In the genomic region with DNA sequence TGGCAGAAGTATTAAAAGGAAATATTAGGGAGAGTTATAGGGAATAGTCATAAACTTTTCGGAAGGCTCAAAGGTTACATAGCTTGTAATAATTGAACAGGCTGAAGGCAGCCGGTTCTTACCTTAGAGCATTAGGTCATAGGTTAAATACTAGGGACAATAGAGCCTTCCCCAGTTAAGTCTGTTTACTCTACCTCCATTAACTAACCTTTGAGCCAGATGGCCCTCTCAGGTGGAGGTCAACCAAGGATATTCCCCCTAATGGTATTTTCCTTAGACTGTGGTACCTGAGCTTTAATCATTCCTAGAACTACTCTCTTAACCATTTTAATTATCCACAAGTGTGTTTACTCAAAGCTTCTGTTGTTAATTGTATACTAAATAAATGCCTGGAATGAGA, we compare ENCODE assay signal across 29 cellular contexts.
"Had no signal": no experiment of that assay in that cellular context is flagged by ENCODE, and none has a peak within 500 bp of the region (broad histone marks: within the 10 kb centered on the region; RNA-seq: fewer than 3 reads in every experiment).

No MANE protein-coding gene starts in this region.

- H3K4me3 ChIP-seq: gastroesophageal sphincter, left lung, lung, stomach, suprapubic skin, tibial artery, upper lobe of right lung had no signal

- H3K36me3 ChIP-seq: gastroesophageal sphincter, left lung, stomach, suprapubic skin, tibial artery, upper lobe of right lung had no signal

- H3K27me3 ChIP-seq: gastroesophageal sphincter, left lung, stomach, suprapubic skin, tibial artery, upper lobe of right lung had no signal

- H3K9me3 Mint-ChIP-seq: nephron, WTC11 had no signal

- H3K9me3 ChIP-seq: gastroesophageal sphincter, left lung, stomach, suprapubic skin, tibial artery, upper lobe of right lung had no signal

- H3K36me3 Mint-ChIP-seq: stimulated activated naive B cell treated with anti-CD40 and anti-IgM and Interleukin-4, amounts not matched to agents 10 μg/mL and 1 μg/mL and 100 μg/mL, for 72 hours; WTC11 had no signal

- H3K27me3 Mint-ChIP-seq: activated CD4-positive, alpha-beta memory T cell treated with anti-CD3 and anti-CD28 coated beads, Interleukin-2, amount 10 ng/mL, durations not matched to agents 7 days and 5 days; activated CD4-positive, alpha-beta T cell treated with anti-CD3 and anti-CD28 coated beads, Interleukin-2, amount 10 ng/mL, durations not matched to agents 7 days and 5 days; activated T-helper 17 cell treated with anti-CD3 and anti-CD28 coated beads, Interleukin-2, amount 50 U/mL, for 72 hours; effector memory CD8-positive, alpha-beta T cell; stimulated activated naive B cell treated with anti-CD40 and anti-IgM and Interleukin-4, amounts not matched to agents 10 μg/mL and 1 μg/mL and 100 μg/mL, for 72 hours had no signal

- ATAC-seq: activated T-cell treated with anti-CD3 and anti-CD28 coated beads, Interleukin-2, amount 50 U/mL, for 4 hours; activated T-helper 17 cell treated with anti-CD3 and anti-CD28 coated beads, Interleukin-2, amount 50 U/mL, for 72 hours; effector memory CD8-positive, alpha-beta T cell; gastroesophageal sphincter; left lung; stimulated activated naive B cell treated with anti-CD40 and anti-IgM and Interleukin-4, amounts not matched to agents 10 μg/mL and 1 μg/mL and 100 μg/mL, for 72 hours; upper lobe of right lung; WTC11 had no signal

- H3K27ac Mint-ChIP-seq: activated CD4-positive, alpha-beta memory T cell treated with anti-CD3 and anti-CD28 coated beads, Interleukin-2, amount 10 ng/mL, durations not matched to agents 7 days and 5 days; activated CD4-positive, alpha-beta T cell treated with anti-CD3 and anti-CD28 coated beads, Interleukin-2, amount 10 ng/mL, durations not matched to agents 7 days and 5 days; activated T-helper 17 cell treated with anti-CD3 and anti-CD28 coated beads, Interleukin-2, amount 50 U/mL, for 72 hours; effector memory CD8-positive, alpha-beta T cell; stimulated activated naive B cell treated with anti-CD40 and anti-IgM and Interleukin-4, amounts not matched to agents 10 μg/mL and 1 μg/mL and 100 μg/mL, for 72 hours; WTC11 had no signal

- DNase-seq: activated CD4-positive, alpha-beta memory T cell treated with anti-CD3 and anti-CD28 coated beads, Interleukin-2, amount 10 ng/mL, durations not matched to agents 7 days and 5 days; activated CD4-positive, alpha-beta T cell treated with anti-CD3 and anti-CD28 coated beads for 1 hour; activated CD4-positive, alpha-beta T cell treated with anti-CD3 and anti-CD28 coated beads, Interleukin-2, amount 10 ng/mL, durations not matched to agents 7 days and 5 days; activated CD8-positive, alpha-beta memory T cell treated with anti-CD3 and anti-CD28 coated beads, Interleukin-2, amount 50 U/mL, for 48 hours; activated gamma-delta T cell treated with Interleukin-2 at 50 U/mL for 16 hours; activated naive CD4-positive, alpha-beta T cell treated with anti-CD3 and anti-CD28 coated beads, Interleukin-2, amount 50 U/mL, for 16 hours; activated T-cell treated with anti-CD3 and anti-CD28 coated beads, Interleukin-2, amount 50 U/mL, for 4 hours; amniotic stem cell; caudate nucleus; cortex of kidney; effector memory CD8-positive, alpha-beta T cell; hypothalamus; kidney glomerular epithelial cell; mesendoderm; retina; stimulated activated CD4-positive, alpha-beta T cell treated with anti-CD3 and anti-CD28 coated beads, Interleukin-15, amount 100 ng/mL, for 24 hours; stimulated activated CD4-positive, alpha-beta T cell treated with anti-CD3 and anti-CD28 coated beads, Interleukin-2, amount 100 ng/mL, for 24 hours; stimulated activated naive B cell treated with anti-CD40 and anti-IgM and Interleukin-4, amounts not matched to agents 10 μg/mL and 1 μg/mL and 100 μg/mL, for 72 hours; stomach; T-helper 2 cell; tibial artery; upper lobe of right lung had no signal

- H3K4me1 Mint-ChIP-seq: activated CD4-positive, alpha-beta memory T cell treated with anti-CD3 and anti-CD28 coated beads, Interleukin-2, amount 10 ng/mL, durations not matched to agents 7 days and 5 days; activated CD4-positive, alpha-beta T cell treated with anti-CD3 and anti-CD28 coated beads, Interleukin-2, amount 10 ng/mL, durations not matched to agents 7 days and 5 days; activated T-helper 17 cell treated with anti-CD3 and anti-CD28 coated beads, Interleukin-2, amount 50 U/mL, for 72 hours; stimulated activated naive B cell treated with anti-CD40 and anti-IgM and Interleukin-4, amounts not matched to agents 10 μg/mL and 1 μg/mL and 100 μg/mL, for 72 hours had no signal

- H3K4me1 ChIP-seq: gastroesophageal sphincter, left lung, stomach, suprapubic skin, tibial artery, upper lobe of right lung had no signal

- H3K4me3 Mint-ChIP-seq: activated CD4-positive, alpha-beta memory T cell treated with anti-CD3 and anti-CD28 coated beads, Interleukin-2, amount 10 ng/mL, durations not matched to agents 7 days and 5 days; activated CD4-positive, alpha-beta T cell treated with anti-CD3 and anti-CD28 coated beads, Interleukin-2, amount 10 ng/mL, durations not matched to agents 7 days and 5 days; activated T-cell treated with anti-CD3 and anti-CD28 coated beads, Interleukin-2, amount 50 U/mL, for 4 hours; activated T-helper 17 cell treated with anti-CD3 and anti-CD28 coated beads, Interleukin-2, amount 50 U/mL, for 72 hours; effector memory CD8-positive, alpha-beta T cell; nephron; stimulated activated naive B cell treated with anti-CD40 and anti-IgM and Interleukin-4, amounts not matched to agents 10 μg/mL and 1 μg/mL and 100 μg/mL, for 72 hours; WTC11 had no signal
